8 cellular contexts compared by ENCODE assay signal in the genomic region with DNA sequence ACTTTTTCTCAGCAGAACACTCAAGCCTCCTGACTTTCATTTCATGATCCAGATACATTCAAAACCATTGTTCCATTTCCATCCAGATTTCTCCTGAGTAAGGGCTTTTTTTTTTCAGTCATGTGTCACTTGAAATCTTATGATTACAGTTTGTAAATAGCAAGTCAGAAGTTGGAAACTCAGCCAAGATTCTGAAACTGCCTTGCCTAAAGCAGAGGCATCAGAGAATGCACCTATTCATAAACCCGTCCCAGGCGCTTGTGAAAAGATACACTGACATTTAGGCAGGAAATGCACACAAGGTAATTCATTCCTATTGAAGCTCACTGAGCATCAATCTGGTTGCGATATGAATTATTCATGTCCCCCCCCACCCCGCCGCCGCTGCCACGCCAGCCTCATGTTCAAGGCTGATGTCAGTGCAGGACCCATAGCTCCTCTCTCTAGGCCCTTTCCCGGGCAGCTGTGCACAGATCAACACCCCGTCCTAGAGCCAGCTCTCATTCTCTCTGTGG. TPM values are rescaled to one million over a fixed set of nuclear protein-coding genes. Genes with fewer than 3 reads are reported as not detected.
DNase-seq lines count a peak whose midpoint lies in the region; ATAC-seq and TF ChIP-seq lines count a peak whose summit lies in the region.

No MANE protein-coding gene starts in this region.

- in situ Hi-C loops in GM23248 (cut with MboI) = no loop called here

- H4K20me1 ChIP-seq in GM23338 (replicated peaks; ENCODE audit: insufficient read depth) = no peaks in the 10 kb centered on the region
- no peaks in the 10 kb centered on the region for H4K20me1 ChIP-seq in GM23248 (ENCODE audit: insufficient read depth)

- no peak overlapping the region for H3K9ac ChIP-seq in GM23248

- H3K27me3 ChIP-seq in GM23338 (ENCODE audit: insufficient read depth) (no peaks in the 10 kb centered on the region), dorsolateral prefrontal cortex (no peaks in the 10 kb centered on the region), GM23248 (replicated peaks; ENCODE audit: insufficient read depth) (peaks cover 3% of the 10 kb centered on the region; the same call in 1 of the 2 replicates)

- peak; percentile 50 for ATAC-seq in GM23338
- ATAC-seq in activated CD8-positive, alpha-beta memory T cell treated with anti-CD3 and anti-CD28 coated beads, Interleukin-2, amount 10 ng/mL, durations not matched to agents 7 days and 5 days = peak; percentile 42
- ATAC-seq in HG02840 (IDR thresholded peaks at IDR 0.05; ENCODE audit: low FRiP score, unreplicated experiment) = no peak
- ATAC-seq in GM19351 (IDR thresholded peaks at IDR 0.05; ENCODE audit: unreplicated experiment) = no peak

- H3K4me3 Mint-ChIP-seq in GM23338 = no peak overlapping the region
- H3K4me3 Mint-ChIP-seq in activated CD8-positive, alpha-beta memory T cell treated with anti-CD3 and anti-CD28 coated beads, Interleukin-2, amount 10 ng/mL, durations not matched to agents 7 days and 5 days = peak overlapping the region; percentile 40

- DNase-seq in GM23338 (ENCODE audit: low spot score) (peak; percentile 17), dorsolateral prefrontal cortex (peak in 5 of 10 donors; percentile 31 to 50 (median 47)), iPS-NIHi11 (ENCODE audit: low spot score) (no peak), GM23248 (no peak)
- peak; percentile 73 for DNase-seq in activated CD8-positive, alpha-beta memory T cell treated with anti-CD3 and anti-CD28 coated beads, Interleukin-2, amount 10 ng/mL, durations not matched to agents 7 days and 5 days
- DNase-seq in stimulated activated CD4-positive, alpha-beta T cell treated with anti-CD3 and anti-CD28 coated beads, Interleukin-4, amount 100 ng/mL, for 4 hours = peak; percentile 66 to 71

- H3K4me3 ChIP-seq in GM23338 = no peak overlapping the region
- peak overlapping the region in 9 of 59 donors; percentile 3 to 30 (median 13) for H3K4me3 ChIP-seq in dorsolateral prefrontal cortex
- H3K4me3 ChIP-seq in GM23248 = no peak overlapping the region

- H2AFZ ChIP-seq in GM23338 (no peak overlapping the region), GM23248 (no peak overlapping the region)

- H3K4me1 ChIP-seq in GM23338 (ENCODE audit: insufficient read depth) (no peaks in the 10 kb centered on the region), GM23248 (ENCODE audit: insufficient read depth) (peaks cover 11% of the 10 kb centered on the region)

- CTCF ChIA-PET in activated CD8-positive, alpha-beta memory T cell treated with anti-CD3 and anti-CD28 coated beads, Interleukin-2, amount 10 ng/mL, durations not matched to agents 7 days and 5 days (lab: Charles Lee) = interaction anchor here (0.7 to 1.0 kb wide), 3 partner anchors 26 to 112 kb away, joined by 3 to 4 read pairs (median 3); partner anchors contain the start of gene MGAT4A

- H3K9me3 Mint-ChIP-seq in GM23338 = no peaks in the 10 kb centered on the region; the same call in 2 of the 3 replicates
- H3K9me3 Mint-ChIP-seq in activated CD8-positive, alpha-beta memory T cell treated with anti-CD3 and anti-CD28 coated beads, Interleukin-2, amount 10 ng/mL, durations not matched to agents 7 days and 5 days (ENCODE audit: low read depth) = no peaks in the 10 kb centered on the region

- no peaks in the 10 kb centered on the region for H3K27me3 Mint-ChIP-seq in GM23338 (ENCODE audit: insufficient read depth, low read depth, poor library complexity)
- no peaks in the 10 kb centered on the region for H3K27me3 Mint-ChIP-seq in activated CD8-positive, alpha-beta memory T cell treated with anti-CD3 and anti-CD28 coated beads, Interleukin-2, amount 10 ng/mL, durations not matched to agents 7 days and 5 days

- H3K9me3 ChIP-seq in GM23248 (ENCODE audit: low read depth) = no peaks in the 10 kb centered on the region

- TF ChIP-seq CTCF in GM23338 (conservative IDR thresholded peaks at IDR 0.05; ENCODE audit: low read depth in 2 of 2) = no peak
- no peak for TF ChIP-seq CTCF in dorsolateral prefrontal cortex (IDR thresholded peaks at IDR 0.05 in 54 of 56, conservative IDR thresholded peaks at IDR 0.05 in 2 of 56; ENCODE audit: low read depth in 1 of 56, partially characterized antibody in 56 of 56)

- WGBS in GM23248 (ENCODE audit: low coverage in 1 of 2, low lambda C conversion rate in 2 of 2, missing lambda C conversion rate in 2 of 2), 2 experiments = 70 to 73% methylated on average over 9 of the region's 9 CpGs

- no peaks in the 10 kb centered on the region for H3K36me3 Mint-ChIP-seq in GM23338 (ENCODE audit: low read depth)
- H3K36me3 Mint-ChIP-seq in activated CD8-positive, alpha-beta memory T cell treated with anti-CD3 and anti-CD28 coated beads, Interleukin-2, amount 10 ng/mL, durations not matched to agents 7 days and 5 days = peaks cover 4% of the 10 kb centered on the region

- H3K4me1 Mint-ChIP-seq in GM23338 = peaks cover 7% of the 10 kb centered on the region; the same call in 2 of the 3 replicates
- H3K4me1 Mint-ChIP-seq in activated CD8-positive, alpha-beta memory T cell treated with anti-CD3 and anti-CD28 coated beads, Interleukin-2, amount 10 ng/mL, durations not matched to agents 7 days and 5 days = peaks cover 73% of the 10 kb centered on the region

- no peak overlapping the region for H3K4me2 ChIP-seq in GM23338
- H3K4me2 ChIP-seq in GM23248 (ENCODE audit: unreplicated experiment) = no peak overlapping the region

- intact Hi-C loops in dorsolateral prefrontal cortex (cut with DNase I) = no loop called here

- H3F3A ChIP-seq in GM23338 (replicated peaks; ENCODE audit: low read depth) (no peaks in the 10 kb centered on the region), GM23248 (ENCODE audit: insufficient read depth) (peaks cover 6% of the 10 kb centered on the region; the same call in 1 of the 2 replicates)

- no peak overlapping the region for H3K27ac Mint-ChIP-seq in GM23338
- H3K27ac Mint-ChIP-seq in activated CD8-positive, alpha-beta memory T cell treated with anti-CD3 and anti-CD28 coated beads, Interleukin-2, amount 10 ng/mL, durations not matched to agents 7 days and 5 days = peak overlapping the region; percentile 63

- H3K27ac ChIP-seq in GM23338 (ENCODE audit: low read depth) (no peak overlapping the region), dorsolateral prefrontal cortex (peak overlapping the region in 50 of 59 donors; percentile 4 to 79 (median 57)), GM23248 (no peak overlapping the region)

- H3K36me3 ChIP-seq in GM23338 (ENCODE audit: insufficient read depth) = no peaks in the 10 kb centered on the region
- no peaks in the 10 kb centered on the region for H3K36me3 ChIP-seq in GM23248 (ENCODE audit: low read depth)

- H3K9me2 ChIP-seq in GM23338 (ENCODE audit: insufficient read depth) (no peaks in the 10 kb centered on the region), GM23248 (ENCODE audit: insufficient read depth) (no peaks in the 10 kb centered on the region)

- H3K79me2 ChIP-seq in GM23338 (replicated peaks; ENCODE audit: insufficient read depth) (no peaks in the 10 kb centered on the region), GM23248 (ENCODE audit: insufficient read depth) (no peaks in the 10 kb centered on the region)

TF ChIP-seq in GM23338, 12 proteins besides CTCF, POLR2A, EP300 and RAD21 (continues in another document):
- TF ChIP-seq CREB1 (CRISPR knock-in tag; IDR thresholded peaks at IDR 0.05; ENCODE audit: low read depth) = no peak

RNA-seq across cellular contexts. Expression of gene MGAT4A, which starts 30.4 kb away (rescaled TPM):
- total RNA-seq in GM23338 (2014; rRNA removed; shearing (Covaris generic)) = 4.7 and 5.6 TPM in 2 replicates
- polyA plus RNA-seq in GM23338 (2016; fragmentation: Nextera tagmentation; extraction: Ambion mirVana) (2.9 and 4.4 TPM in 2 replicates), GM23248 (2016; fragmentation: Nextera tagmentation; extraction: Ambion mirVana) (not detected in 2 replicates)
- total RNA-seq in activated CD8-positive, alpha-beta memory T cell treated with anti-CD3 and anti-CD28 coated beads, Interleukin-2, amount 10 ng/mL, durations not matched to agents 7 days and 5 days = 10 to 100 TPM; 57.4 to 72.0 TPM
- 10 to 100 TPM; 42.8 to 86.5 (median 65.9) TPM for total RNA-seq in dorsolateral prefrontal cortex
- under 0.01 TPM in 1 of 2 replicates, not detected in the other for total RNA-seq in GM23248 (2014; rRNA removed; shearing (Covaris generic))

Comparison
In these comparisons a context has a peak if more than half of its experiments do, and no peak if none do; other contexts are left out.
1. ATAC-seq: peak in GM23338 (single experiment) and activated CD8-positive, alpha-beta memory T cell treated with anti-CD3 and anti-CD28 coated beads, Interleukin-2, amount 10 ng/mL, durations not matched to agents 7 days and 5 days (single experiment); none in HG02840 (single experiment) and GM19351 (single experiment).
2. DNase-seq: peak in GM23338 (single experiment), activated CD8-positive, alpha-beta memory T cell treated with anti-CD3 and anti-CD28 coated beads, Interleukin-2, amount 10 ng/mL, durations not matched to agents 7 days and 5 days (single experiment) and stimulated activated CD4-positive, alpha-beta T cell treated with anti-CD3 and anti-CD28 coated beads, Interleukin-4, amount 100 ng/mL, for 4 hours (2 of 2); none in iPS-NIHi11 (single experiment) and GM23248 (single experiment).
3. H3K27ac ChIP-seq: peak in dorsolateral prefrontal cortex (50 of 59); none in GM23338 (single experiment) and GM23248 (single experiment).